In the genomic region with DNA sequence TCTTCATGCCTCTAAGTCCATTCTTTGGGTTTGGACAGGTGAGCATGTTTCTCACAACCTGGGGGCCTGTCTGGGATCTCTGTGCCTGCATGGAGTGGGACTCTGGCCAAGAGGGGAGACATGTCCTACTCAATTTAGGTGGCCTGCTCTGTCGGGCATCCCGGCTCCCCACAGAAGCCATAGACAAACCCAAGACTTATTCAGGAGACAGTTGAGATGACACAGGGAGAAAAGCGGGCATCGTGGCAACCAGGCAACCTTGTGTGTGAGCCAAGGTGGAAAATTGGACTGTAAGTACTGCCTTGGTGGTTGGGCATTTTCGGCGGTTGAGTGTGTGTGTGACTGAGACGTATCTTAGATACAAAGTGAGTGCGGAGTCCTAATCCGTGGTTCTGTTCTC, we compare ENCODE assay signal across 2 cellular contexts.
TF ChIP-seq lines count a peak whose summit lies in the region.

No MANE protein-coding gene starts in this region.

TF ChIP-seq in HCT116, 20 proteins besides CTCF, POLR2A, EP300 and RAD21:
- TF ChIP-seq EGR1 (IDR thresholded peaks at IDR 0.05; ENCODE audit: low read depth) (no peak), CEBPB (IDR thresholded peaks at IDR 0.05; ENCODE audit: low read depth) (no peak), CBX3 (IDR thresholded peaks at IDR 0.05; ENCODE audit: low read depth) (no peak), SRF (IDR thresholded peaks at IDR 0.05; ENCODE audit: low read depth) (no peak), SP1 (IDR thresholded peaks at IDR 0.05; ENCODE audit: low read depth) (no peak), EZH2 (IDR thresholded peaks at IDR 0.05) (no peak), YY1 (IDR thresholded peaks at IDR 0.05; ENCODE audit: extremely low read depth, insufficient replicate concordance, low read depth, low read length) (no peak), TCF7L2 (IDR thresholded peaks at IDR 0.05; ENCODE audit: borderline replicate concordance, extremely low read depth, insufficient read depth, insufficient read length) (no peak), ZNF274 (IDR thresholded peaks at IDR 0.05; ENCODE audit: low read depth, low read length) (no peak), ZBTB33 (IDR thresholded peaks at IDR 0.05; ENCODE audit: extremely low read depth, insufficient replicate concordance, low read length) (no peak), REST (IDR thresholded peaks at IDR 0.05; ENCODE audit: low read depth) (no peak), ATF3 (IDR thresholded peaks at IDR 0.05) (no peak), ELF1 (IDR thresholded peaks at IDR 0.05; ENCODE audit: borderline replicate concordance, low read depth) (no peak), ZFX (IDR thresholded peaks at IDR 0.05) (no peak), MAX (IDR thresholded peaks at IDR 0.05) (no peak), EZH2phosphoT487 (IDR thresholded peaks at IDR 0.05; ENCODE audit: borderline replicate concordance) (no peak)

TF ChIP-seq in H1, 55 proteins besides CTCF, POLR2A, EP300 and RAD21:
- TF ChIP-seq NRF1 (IDR thresholded peaks at IDR 0.05; ENCODE audit: low read depth, low read length) (no peak), CBX8 (IDR thresholded peaks at IDR 0.05; ENCODE audit: borderline replicate concordance, low read depth, low read length) (no peak), TCF12 (IDR thresholded peaks at IDR 0.05; ENCODE audit: low read depth, low read length) (no peak), RBBP5 (IDR thresholded peaks at IDR 0.05; ENCODE audit: borderline replicate concordance, low read depth, low read length) (no peak), BACH1 (IDR thresholded peaks at IDR 0.05; ENCODE audit: low read length) (no peak), TEAD4 (IDR thresholded peaks at IDR 0.05; ENCODE audit: low read depth, low read length) (no peak), TBP (IDR thresholded peaks at IDR 0.05; ENCODE audit: low read depth, low read length) (no peak), ATF3 (IDR thresholded peaks at IDR 0.05; ENCODE audit: insufficient read depth, low read depth, low read length) (no peak), SIX5 (IDR thresholded peaks at IDR 0.05; ENCODE audit: low read depth, low read length) (no peak), EZH2 (IDR thresholded peaks at IDR 0.05; ENCODE audit: low read depth, low read length, severe bottlenecking) (no peak), SIRT6 (IDR thresholded peaks at IDR 0.05; ENCODE audit: low read length) (no peak), SP4 (IDR thresholded peaks at IDR 0.05; ENCODE audit: low read length) (no peak), MAFK (IDR thresholded peaks at IDR 0.05; ENCODE audit: low read depth, low read length) (no peak), SP1 (IDR thresholded peaks at IDR 0.05; ENCODE audit: low read depth, low read length) (no peak)
